ENCODE assay signal across 15 cellular contexts in the genomic region with DNA sequence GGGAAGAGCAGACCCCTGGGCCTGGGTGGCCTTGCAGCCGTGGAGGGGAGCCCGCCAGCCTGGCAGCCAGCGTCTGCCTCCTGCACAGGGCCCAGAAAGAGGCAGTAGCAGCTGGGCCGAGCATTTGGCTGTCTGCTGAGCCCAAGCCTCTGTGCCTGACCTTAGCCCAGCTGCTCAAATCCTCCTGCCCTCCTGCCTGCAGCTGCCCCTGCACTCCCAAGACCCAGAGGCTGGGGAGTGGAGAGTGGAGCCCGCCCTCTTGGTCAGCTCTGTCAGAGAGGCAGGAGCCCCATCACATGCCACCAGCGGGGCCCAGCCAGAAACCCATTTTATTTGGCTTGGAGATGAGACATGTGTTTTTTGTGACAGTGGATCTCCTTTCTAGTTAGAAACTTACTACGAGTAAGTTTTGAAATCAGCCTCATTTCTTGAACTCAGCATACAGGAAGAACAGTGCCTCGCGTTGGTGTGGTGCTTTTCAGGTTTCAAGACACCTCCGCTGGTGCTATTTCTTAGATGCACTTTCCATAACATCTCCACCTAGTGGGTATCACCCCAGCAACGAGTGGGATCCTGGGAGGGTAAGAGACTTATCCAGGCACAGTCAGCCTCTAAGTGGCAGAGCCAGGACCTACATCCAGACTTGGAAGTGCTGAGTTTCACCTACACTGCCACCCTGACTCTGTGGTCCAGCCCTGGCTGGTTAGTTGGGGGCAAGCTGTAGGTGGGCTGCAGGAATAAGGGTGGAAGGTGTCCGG.
DNase-seq lines count a peak whose midpoint lies in the region; ATAC-seq and TF ChIP-seq lines count a peak whose summit lies in the region.
"Had no signal": no experiment of that assay in that cellular context is flagged by ENCODE, and none has a peak within 500 bp of the region (broad histone marks: within the 10 kb centered on the region; RNA-seq: fewer than 3 reads in every experiment).

No MANE protein-coding gene starts in this region.

- H4K12ac ChIP-seq in trophoblast cell (ENCODE audit: low read depth, low read length): no peak overlapping the region

- ATAC-seq in HG02840 (IDR thresholded peaks at IDR 0.05; ENCODE audit: low FRiP score, unreplicated experiment): no peak

- peaks cover 3% of the 10 kb centered on the region; the same call in 1 of the 2 replicates for H3K27me3 Mint-ChIP-seq in H9 (ENCODE audit: low read depth)
- H3K27me3 Mint-ChIP-seq in glutamatergic neuron (ENCODE audit: unreplicated experiment): peaks cover 10% of the 10 kb centered on the region
- H3K27me3 Mint-ChIP-seq in CD14-positive monocyte (ENCODE audit: low read depth in 3 of 3): peaks cover 0 to 2% (median 0%) of the 10 kb centered on the region in 3 donors
- H3K27me3 Mint-ChIP-seq: CD4-positive, alpha-beta memory T cell; stimulated activated naive CD8-positive, alpha-beta T cell treated with anti-CD3 and anti-CD28 coated beads, Interleukin-15, Interleukin-2, amounts not matched to agents 100 ng/mL and 50 ng/mL, for 24 hours had no signal

- no peaks in the 10 kb centered on the region for H3K23me2 ChIP-seq in H9 (ENCODE audit: insufficient read length, low read depth, low read length, poor library complexity, severe bottlenecking)

- DNase-seq in H9 (no peak), NCI-H446 treated with DMSO at 0.1 percent for 48 hours (lab: John Stamatoyannopoulos, UW) (peak; percentile 5), glutamatergic neuron (peak; percentile 80), trophoblast cell (no peak), CD14-positive monocyte (ENCODE audit: low spot score) (no peak), ascending aorta (ENCODE audit: low spot score in 2 of 2) (no peak), foreskin melanocyte (no peak)
- DNase-seq: activated CD4-positive, alpha-beta T cell treated with anti-CD3 and anti-CD28 coated beads, Interleukin-2, amount 10 ng/mL, durations not matched to agents 7 days and 5 days; CD4-positive, alpha-beta memory T cell; NCI-H774; stimulated activated CD4-positive, alpha-beta T cell treated with anti-CD3 and anti-CD28 coated beads, Interleukin-4, amount 100 ng/mL, for 24 hours had no signal

- no CpG with 5 or more reads among the region's 12 CpGs for WGBS in H9 (ENCODE audit: extremely low coverage, insufficient read length, low lambda C conversion rate)
- no CpG with 5 or more reads among the region's 12 CpGs for WGBS in trophoblast cell (ENCODE audit: extremely low coverage, insufficient coverage, insufficient read length)

- H2AFZ ChIP-seq in H9 (ENCODE audit: low read length) (no peak overlapping the region), trophoblast cell (ENCODE audit: insufficient read depth, low read length, poor library complexity) (no peak overlapping the region)
- H2AFZ ChIP-seq: parathyroid adenoma had no signal

- no peak overlapping the region for H2BK15ac ChIP-seq in H9 (ENCODE audit: low read depth, low read length)

- TF ChIP-seq CTCF in H9 (conservative IDR thresholded peaks at IDR 0.05) (peak; percentile 28; the same call in 2 of the 3 replicates), glutamatergic neuron (IDR thresholded peaks at IDR 0.05; ENCODE audit: partially characterized antibody, unreplicated experiment) (no peak), CD14-positive monocyte (IDR thresholded peaks at IDR 0.05) (no peak), ascending aorta (IDR thresholded peaks at IDR 0.05) (no peak)

- H2BK12ac ChIP-seq in H9 (ENCODE audit: insufficient read length, low read depth, low read length) (no peak overlapping the region), trophoblast cell (ENCODE audit: low read length) (peak overlapping the region; percentile 78)

- no peaks in the 10 kb centered on the region for H3K36me3 ChIP-seq in trophoblast cell (ENCODE audit: control insufficient read depth in 1 of 2, insufficient read depth in 2 of 2, low read length in 2 of 2)
- H3K36me3 ChIP-seq in ascending aorta: no peaks in the 10 kb centered on the region

- H3K4me2 ChIP-seq in H9 (ENCODE audit: insufficient read depth, insufficient read length, low read length): no peak overlapping the region
- no peak overlapping the region for H3K4me2 ChIP-seq in trophoblast cell (ENCODE audit: low read length)

- H2BK120ac ChIP-seq in H9 (ENCODE audit: low read depth, low read length, poor library complexity, severe bottlenecking) (no peak overlapping the region), trophoblast cell (ENCODE audit: insufficient read depth, low read length, poor library complexity) (peak overlapping the region; percentile 72)

- H3K27me3 ChIP-seq in H9 (ENCODE audit: insufficient read depth, low read length) (no peaks in the 10 kb centered on the region), trophoblast cell (ENCODE audit: insufficient read depth, low read length) (no peaks in the 10 kb centered on the region), ascending aorta (no peaks in the 10 kb centered on the region)

- H3K79me1 ChIP-seq in H9 (ENCODE audit: insufficient read depth, low read depth, low read length, poor library complexity, severe bottlenecking): no peaks in the 10 kb centered on the region
- peaks cover 36% of the 10 kb centered on the region for H3K79me1 ChIP-seq in trophoblast cell (ENCODE audit: low read length)

- H2BK20ac ChIP-seq in H9 (ENCODE audit: low read depth, low read length, poor library complexity, severe bottlenecking): no peak overlapping the region

- H3K79me2 ChIP-seq in H9 (ENCODE audit: insufficient read depth, low read length) (no peaks in the 10 kb centered on the region), trophoblast cell (ENCODE audit: control insufficient read depth, insufficient read depth, low read length, poor library complexity) (peaks cover 2% of the 10 kb centered on the region)
- H3K79me2 ChIP-seq: parathyroid adenoma had no signal

- H3K4ac ChIP-seq in H9 (ENCODE audit: low read depth, low read length) (no peak overlapping the region), trophoblast cell (ENCODE audit: low read depth, low read length) (peak overlapping the region; percentile 59)

- no peaks in the 10 kb centered on the region for H3K4me1 ChIP-seq in H9 (ENCODE audit: insufficient read depth, low read length)
- peaks cover 11 to 22% of the 10 kb centered on the region in 2 experiments for H3K4me1 ChIP-seq in trophoblast cell (ENCODE audit: control insufficient read depth in 1 of 2, insufficient read depth in 2 of 2, low read length in 2 of 2)
- H3K4me1 ChIP-seq in ascending aorta: peaks cover 6 to 9% of the 10 kb centered on the region in 2 donors
- H3K4me1 ChIP-seq: parathyroid adenoma had no signal

- no peak overlapping the region for H3K56ac ChIP-seq in H9 (ENCODE audit: insufficient read length, low read depth, low read length)

- H3K14ac ChIP-seq in H9 (ENCODE audit: insufficient read depth, low read length): no peak overlapping the region
- peak overlapping the region; percentile 78 for H3K14ac ChIP-seq in trophoblast cell (ENCODE audit: low read length)

- intact Hi-C loops in CD14-positive monocyte (cut with micrococcal nuclease) (no loop called here), ascending aorta (cut with DNase I) (no loop called here)

- H3K27ac ChIP-seq in H9 (ENCODE audit: insufficient read length, low read depth, low read length) (no peak overlapping the region), trophoblast cell (ENCODE audit: low read depth, low read length) (no peak overlapping the region), ascending aorta (no peak overlapping the region)
- H3K27ac ChIP-seq: parathyroid adenoma had no signal

- no peak overlapping the region for H3T11ph ChIP-seq in H9 (ENCODE audit: low read length)

- H2BK5ac ChIP-seq in H9 (ENCODE audit: insufficient read length, low read length) (no peak overlapping the region), trophoblast cell (ENCODE audit: low read depth, low read length, poor library complexity) (no peak overlapping the region)

- H3K27ac Mint-ChIP-seq in H9 (no peak overlapping the region; a peak in 1 of 7 replicates), glutamatergic neuron (ENCODE audit: unreplicated experiment) (peak overlapping the region; percentile 69), CD14-positive monocyte (no peak overlapping the region)
- H3K27ac Mint-ChIP-seq: activated CD4-positive, alpha-beta T cell treated with anti-CD3 and anti-CD28 coated beads, Interleukin-2, amount 10 ng/mL, durations not matched to agents 7 days and 5 days; CD4-positive, alpha-beta memory T cell; stimulated activated naive CD8-positive, alpha-beta T cell treated with anti-CD3 and anti-CD28 coated beads, Interleukin-15, Interleukin-2, amounts not matched to agents 100 ng/mL and 50 ng/mL, for 24 hours had no signal

- H3K9ac ChIP-seq in H9 (ENCODE audit: extremely low read depth, insufficient read length, low read length) (no peak overlapping the region), trophoblast cell (ENCODE audit: low read length) (no peak overlapping the region)
- H3K9ac ChIP-seq: parathyroid adenoma had no signal

- H4K8ac ChIP-seq in H9 (replicated peaks; ENCODE audit: insufficient read length, low read depth, low read length): no peak overlapping the region
- peak overlapping the region; percentile 6 for H4K8ac ChIP-seq in trophoblast cell (ENCODE audit: low read depth, low read length)

- H2AK5ac ChIP-seq in H9 (ENCODE audit: insufficient read length, low read length) (no peak overlapping the region), trophoblast cell (ENCODE audit: low read length) (peak overlapping the region; percentile 73)

- H4K91ac ChIP-seq in H9 (ENCODE audit: insufficient read length, low read depth, low read length): no peak overlapping the region
- peak overlapping the region; percentile 79 for H4K91ac ChIP-seq in trophoblast cell (ENCODE audit: low read depth, low read length)

- H4K20me1 ChIP-seq in H9 (ENCODE audit: control insufficient read depth, insufficient read depth, insufficient read length): no peaks in the 10 kb centered on the region

- no peak overlapping the region for H3K4me3 ChIP-seq in trophoblast cell (ENCODE audit: low read depth, low read length)
- H3K4me3 ChIP-seq in ascending aorta: no peak overlapping the region

- H3K9me3 ChIP-seq in H9 (ENCODE audit: control insufficient read depth, low read depth, low read length): no peaks in the 10 kb centered on the region
- H3K9me3 ChIP-seq in trophoblast cell (ENCODE audit: insufficient read depth, low read depth, low read length): peaks cover 2% of the 10 kb centered on the region
- no peaks in the 10 kb centered on the region for H3K9me3 ChIP-seq in ascending aorta

- H3K36me3 Mint-ChIP-seq in H9 (ENCODE audit: insufficient read depth in 1 of 3, low read depth in 3 of 3) (no peaks in the 10 kb centered on the region), glutamatergic neuron (ENCODE audit: unreplicated experiment) (peaks cover 4% of the 10 kb centered on the region), CD14-positive monocyte (no peaks in the 10 kb centered on the region)
- H3K36me3 Mint-ChIP-seq: activated naive CD4-positive, alpha-beta T cell treated with anti-CD3 and anti-CD28 coated beads, Interleukin-2, amount 50 U/mL, for 72 hours; CD4-positive, alpha-beta memory T cell had no signal

- no peak overlapping the region for H4K5ac ChIP-seq in H9 (ENCODE audit: insufficient read length, low read depth, low read length)

- H3K4me3 Mint-ChIP-seq in H9: no peak overlapping the region
- H3K4me3 Mint-ChIP-seq in glutamatergic neuron (ENCODE audit: unreplicated experiment): peak overlapping the region; percentile 56
- H3K4me3 Mint-ChIP-seq in CD14-positive monocyte: no peak overlapping the region
- H3K4me3 Mint-ChIP-seq: activated CD4-positive, alpha-beta T cell treated with anti-CD3 and anti-CD28 coated beads, Interleukin-2, amount 10 ng/mL, durations not matched to agents 7 days and 5 days; CD4-positive, alpha-beta memory T cell; stimulated activated naive CD8-positive, alpha-beta T cell treated with anti-CD3 and anti-CD28 coated beads, Interleukin-15, Interleukin-2, amounts not matched to agents 100 ng/mL and 50 ng/mL, for 24 hours had no signal

- H3K23ac ChIP-seq in H9 (ENCODE audit: insufficient read length, low read depth, low read length) (no peak overlapping the region), trophoblast cell (ENCODE audit: low read length) (no peak overlapping the region)

- no peak overlapping the region for H3K18ac ChIP-seq in H9 (ENCODE audit: insufficient read length, low read depth, low read length)
- H3K18ac ChIP-seq in trophoblast cell (ENCODE audit: low read length): peak overlapping the region; percentile 63

- H3K9me3 Mint-ChIP-seq in H9 (no peaks in the 10 kb centered on the region), glutamatergic neuron (ENCODE audit: unreplicated experiment) (peaks cover 8% of the 10 kb centered on the region), CD14-positive monocyte (no peaks in the 10 kb centered on the region)
- H3K9me3 Mint-ChIP-seq: activated naive CD4-positive, alpha-beta T cell treated with anti-CD3 and anti-CD28 coated beads, Interleukin-2, amount 50 U/mL, for 72 hours; CD4-positive, alpha-beta memory T cell; stimulated activated naive CD8-positive, alpha-beta T cell treated with anti-CD3 and anti-CD28 coated beads, Interleukin-15, Interleukin-2, amounts not matched to agents 100 ng/mL and 50 ng/mL, for 24 hours had no signal

- H3K4me1 Mint-ChIP-seq in H9 (peaks cover 0 to 3% of the 10 kb centered on the region in 2 experiments; a peak in 2 of 4 replicates), glutamatergic neuron (ENCODE audit: low read depth, unreplicated experiment) (peaks cover 18% of the 10 kb centered on the region), CD14-positive monocyte (no peaks in the 10 kb centered on the region)
- H3K4me1 Mint-ChIP-seq: activated CD4-positive, alpha-beta T cell treated with anti-CD3 and anti-CD28 coated beads, Interleukin-2, amount 10 ng/mL, durations not matched to agents 7 days and 5 days; CD4-positive, alpha-beta memory T cell had no signal

Comparison
In these comparisons a context has a peak if more than half of its experiments do, and no peak if none do; other contexts are left out.
1. DNase-seq: peak in NCI-H446 treated with DMSO at 0.1 percent for 48 hours (single experiment) and glutamatergic neuron (single experiment); none in H9 (single experiment), trophoblast cell (0 of 2), CD14-positive monocyte (single experiment), ascending aorta (0 of 2) and foreskin melanocyte (single experiment).